8 cellular contexts compared by ENCODE assay signal in the genomic region with DNA sequence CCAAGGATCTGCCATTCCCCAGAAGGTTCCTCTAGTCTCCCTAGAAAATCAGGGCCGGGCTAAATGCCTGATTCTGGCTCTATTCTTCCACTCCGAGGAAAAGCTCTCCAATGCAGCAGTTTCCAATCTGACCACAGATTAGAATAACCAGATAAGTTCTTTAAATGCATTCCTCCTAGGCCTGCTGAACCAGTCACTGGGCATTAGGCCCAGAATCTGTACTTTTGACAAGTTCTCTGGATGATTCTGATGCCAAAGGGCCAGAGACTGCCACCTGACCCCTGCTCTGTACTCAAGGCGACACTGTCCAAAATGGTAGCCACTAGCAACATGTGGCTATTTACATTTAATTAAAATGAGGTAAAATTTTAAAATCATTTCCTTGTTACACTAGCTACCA. TPM values are rescaled to one million over a fixed set of nuclear protein-coding genes. Genes with fewer than 3 reads are reported as not detected.
DNase-seq lines count a peak whose midpoint lies in the region; ATAC-seq and TF ChIP-seq lines count a peak whose summit lies in the region.

No MANE protein-coding gene starts in this region.

- peak overlapping the region; percentile 76 for H3K27ac Mint-ChIP-seq in stimulated activated effector memory CD8-positive, alpha-beta T cell treated with anti-CD3 and anti-CD28 coated beads, Interleukin-12 subunit alpha, Interleukin-12 subunit beta, amount 100 ng/mL, for 72 hours

- no peak for TF ChIP-seq CTCF in HCT116 (IDR thresholded peaks at IDR 0.05 in 2 of 3, conservative IDR thresholded peaks at IDR 0.05 in 1 of 3; ENCODE audit: borderline replicate concordance in 1 of 3, insufficient read depth in 1 of 3, low read depth in 2 of 3, low read length in 2 of 3)

- H3K4me3 ChIP-seq in HCT116 (replicated peaks in 1 of 2; ENCODE audit: low read depth in 1 of 2, low read length in 2 of 2) (0 out of 4 replicates have a peak overlapping the region, but pooled peaks of 1 of the 2 experiments have one; percentile 9), adipocyte (ENCODE audit: low read length) (no peak overlapping the region)

- peaks cover 5 to 31% of the 10 kb centered on the region in 2 experiments; a peak in 1 of 4 replicates for H3K36me3 ChIP-seq in HCT116 (ENCODE audit: control insufficient read depth in 1 of 2, insufficient read depth in 2 of 2, low read length in 2 of 2)
- H3K36me3 ChIP-seq in adipocyte (ENCODE audit: control insufficient read depth, insufficient read depth, low read length, severe bottlenecking), result no peaks in the 10 kb centered on the region

- H3K4me3 Mint-ChIP-seq in stimulated activated effector memory CD8-positive, alpha-beta T cell treated with anti-CD3 and anti-CD28 coated beads, Interleukin-12 subunit alpha, Interleukin-12 subunit beta, amount 100 ng/mL, for 72 hours, result no peak overlapping the region

- intact Hi-C loops in HCT116 (cut with micrococcal nuclease) (no loop called here), left ventricle myocardium superior (cut with micrococcal nuclease) (no loop called here)

- H3K4me1 ChIP-seq in HCT116 (ENCODE audit: control insufficient read depth in 1 of 2, insufficient read depth in 2 of 2, low read length in 2 of 2) (peaks cover 37 to 71% of the 10 kb centered on the region in 2 experiments), adipocyte (ENCODE audit: control insufficient read depth, insufficient read depth, low read length) (peaks cover 75% of the 10 kb centered on the region)

- H3K36me3 Mint-ChIP-seq in stimulated activated effector memory CD8-positive, alpha-beta T cell treated with anti-CD3 and anti-CD28 coated beads, Interleukin-12 subunit alpha, Interleukin-12 subunit beta, amount 100 ng/mL, for 72 hours, result peaks cover 100% of the 10 kb centered on the region

- CTCF ChIA-PET in HCT116 (lab: Charles Lee), result interaction anchor here (0.8 to 1.6 kb wide), 3 partner anchors 18 to 558 kb away, joined by 3 to 10 read pairs (median 3); no protein-coding TSS in a partner anchor

- H3K79me2 ChIP-seq in HCT116 (ENCODE audit: insufficient read depth, low read length), result peaks cover 98% of the 10 kb centered on the region

- peak overlapping the region; percentile 73 for H3K4me2 ChIP-seq in HCT116 (ENCODE audit: low read length)

- BruUV-seq in HCT116 (replicated peaks; lab: Mats Ljungman, UMichigan), result no TSS peak

- H3K9me2 ChIP-seq in HCT116 (ENCODE audit: insufficient read depth), result no peaks in the 10 kb centered on the region

- peaks cover 20% of the 10 kb centered on the region; the same call in 1 of the 2 replicates for H4K20me1 ChIP-seq in HCT116 (ENCODE audit: insufficient read depth)

- RAD21 ChIA-PET in HCT116 (lab: Charles Lee; ENCODE audit: low non-redundant PET in 1 of 2, low total read pairs in 2 of 2, uncharacterized antibody in 2 of 2, unreplicated experiment in 2 of 2), result no interaction called here

- no peak overlapping the region for H2AFZ ChIP-seq in HCT116 (ENCODE audit: low read depth, low read length, poor library complexity, severe bottlenecking)

- H3K27me3 ChIP-seq in HCT116 (ENCODE audit: insufficient read depth, low read length), result no peaks in the 10 kb centered on the region
- H3K27me3 ChIP-seq in adipocyte (replicated peaks; ENCODE audit: control insufficient read depth, insufficient read depth, low read length), result no peaks in the 10 kb centered on the region

- H3K27ac ChIP-seq in HCT116 (ENCODE audit: low read depth, low read length), result peak overlapping the region; percentile 16; the same call in 1 of the 2 replicates

- H3K9ac ChIP-seq in HCT116 (ENCODE audit: low read length), result peak overlapping the region; percentile 44; the same call in 1 of the 2 replicates
- H3K9ac ChIP-seq in adipocyte (ENCODE audit: low read length), result peak overlapping the region; percentile 64

- peaks cover 88% of the 10 kb centered on the region for H3K4me1 Mint-ChIP-seq in stimulated activated effector memory CD8-positive, alpha-beta T cell treated with anti-CD3 and anti-CD28 coated beads, Interleukin-12 subunit alpha, Interleukin-12 subunit beta, amount 100 ng/mL, for 72 hours

- TF ChIP-seq POLR2A in HCT116 (IDR thresholded peaks at IDR 0.05; ENCODE audit: borderline replicate concordance, extremely low read depth, insufficient read depth, insufficient read length), result no peak
- TF ChIP-seq POLR2A in GM18505 (IDR thresholded peaks at IDR 0.05; ENCODE audit: borderline replicate concordance, extremely low read depth, insufficient read depth, insufficient read length), result no peak

- H3K9me3 ChIP-seq in HCT116 (ENCODE audit: control insufficient read depth in 1 of 2, insufficient read depth in 1 of 2, low read depth in 1 of 2, low read length in 2 of 2) (no peaks in the 10 kb centered on the region), adipocyte (ENCODE audit: control insufficient read depth, low read length) (no peaks in the 10 kb centered on the region)

- no peaks in the 10 kb centered on the region for H3K9me3 Mint-ChIP-seq in stimulated activated effector memory CD8-positive, alpha-beta T cell treated with anti-CD3 and anti-CD28 coated beads, Interleukin-12 subunit alpha, Interleukin-12 subunit beta, amount 100 ng/mL, for 72 hours

- POLR2A ChIA-PET in HCT116 (lab: Charles Lee), result interaction anchor here (0.9 to 1.4 kb wide), 2 partner anchors 17 to 23 kb away, joined by 3 to 4 read pairs; a partner anchor contains a TSS

- DNase-seq in HCT116 (ENCODE audit: low read depth, low spot score) (no peak), adipocyte (ENCODE audit: low read depth) (peak; percentile 93), left ventricle myocardium superior (peak; percentile 39), DMS153 (lab: John Stamatoyannopoulos, UW) (no peak)
- DNase-seq in stimulated activated effector memory CD8-positive, alpha-beta T cell treated with anti-CD3 and anti-CD28 coated beads, Interleukin-12 subunit alpha, Interleukin-12 subunit beta, amount 100 ng/mL, for 72 hours (ENCODE audit: low spot score in 2 of 2), result no peak

- no peak for TF ChIP-seq RAD21 in HCT116 (IDR thresholded peaks at IDR 0.05; ENCODE audit: low read depth)

- no peak for ATAC-seq in HCT116
- ATAC-seq in left ventricle myocardium superior, result peak; percentile 63
- no peak for ATAC-seq in stimulated activated effector memory CD8-positive, alpha-beta T cell treated with anti-CD3 and anti-CD28 coated beads, Interleukin-12 subunit alpha, Interleukin-12 subunit beta, amount 100 ng/mL, for 72 hours
- no peak for ATAC-seq in GM18505 (IDR thresholded peaks at IDR 0.05; ENCODE audit: unreplicated experiment)
- ATAC-seq in HG02938 (IDR thresholded peaks at IDR 0.05; ENCODE audit: unreplicated experiment), result no peak
- no peak for ATAC-seq in HG02571 (IDR thresholded peaks at IDR 0.05; ENCODE audit: unreplicated experiment)

TF ChIP-seq in HCT116, 20 proteins besides CTCF, POLR2A, EP300 and RAD21:
- TF ChIP-seq POLR2AphosphoS5 (IDR thresholded peaks at IDR 0.05; ENCODE audit: low read depth, low read length) (no peak), CEBPB (IDR thresholded peaks at IDR 0.05; ENCODE audit: low read depth) (no peak), SIN3A (IDR thresholded peaks at IDR 0.05; ENCODE audit: low read depth) (no peak), ZFX (IDR thresholded peaks at IDR 0.05) (no peak), EZH2 (IDR thresholded peaks at IDR 0.05) (no peak)
- TF ChIP-seq, protein P1, sequence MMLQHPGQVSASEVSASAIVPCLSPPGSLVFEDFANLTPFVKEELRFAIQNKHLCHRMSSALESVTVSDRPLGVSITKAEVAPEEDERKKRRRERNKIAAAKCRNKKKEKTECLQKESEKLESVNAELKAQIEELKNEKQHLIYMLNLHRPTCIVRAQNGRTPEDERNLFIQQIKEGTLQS (IDR thresholded peaks at IDR 0.05), result no peak
TF ChIP-seq in HCT116: peak in this region for 0.

RNA-seq across cellular contexts. Expression of a gene that starts 22.3 kb away (rescaled TPM):
- 16.4 TPM for total RNA-seq in HCT116 (2021; ENCODE audit: unreplicated experiment)
- 5.8 and 6.6 TPM in 2 replicates for polyA plus RNA-seq in HCT116 (2012)
- 16.6 TPM for total RNA-seq in left ventricle myocardium superior

RNA-seq across cellular contexts. Expression of a gene that starts 32.6 kb away (rescaled TPM):
- total RNA-seq in HCT116 (2021; ENCODE audit: unreplicated experiment) (0.15 TPM), left ventricle myocardium superior (not detected)
- 0.05 and 0.16 TPM in 2 replicates for polyA plus RNA-seq in HCT116 (2012)

Comparison
In these comparisons a context has a peak if more than half of its experiments do, and no peak if none do; other contexts are left out.
1. DNase-seq: peak in adipocyte (single experiment) and left ventricle myocardium superior (single experiment); none in HCT116 (single experiment), stimulated activated effector memory CD8-positive, alpha-beta T cell treated with anti-CD3 and anti-CD28 coated beads, Interleukin-12 subunit alpha, Interleukin-12 subunit beta, amount 100 ng/mL, for 72 hours (0 of 2) and DMS153 (single experiment).